ENCODE assay signal across 1 cellular context in genomic region chr7:157358753-157359096, GRCh38.
TF ChIP-seq lines count a peak whose summit lies in the region.

No MANE protein-coding gene starts in this region.

TF ChIP-seq in K562, 482 proteins besides CTCF, POLR2A, EP300 and RAD21:
- no peak for TF ChIP-seq NKRF (IDR thresholded peaks at IDR 0.05; ENCODE audit: borderline replicate concordance)
- no peak for TF ChIP-seq ZNF785 (CRISPR knock-in tag; IDR thresholded peaks at IDR 0.05)
- TF ChIP-seq FOXP4 (CRISPR knock-in tag; IDR thresholded peaks at IDR 0.05; ENCODE audit: borderline replicate concordance): no peak
- no peak for TF ChIP-seq MAX (CRISPR knock-in tag; IDR thresholded peaks at IDR 0.05)
- no peak for TF ChIP-seq MECOM (CRISPR knock-in tag; IDR thresholded peaks at IDR 0.05)
- peak; percentile 52; the same call in 1 of the 2 replicates for TF ChIP-seq ZNF316 (IDR thresholded peaks at IDR 0.05)
- TF ChIP-seq ZNF175 (CRISPR knock-in tag; IDR thresholded peaks at IDR 0.05; ENCODE audit: low read depth): no peak
- 0 out of 2 replicates have a peak, but pooled peaks have one; percentile 15 for TF ChIP-seq C11orf30 (IDR thresholded peaks at IDR 0.05; ENCODE audit: low read depth)
- no peak for TF ChIP-seq ZNF76 (CRISPR knock-in tag; IDR thresholded peaks at IDR 0.05; ENCODE audit: borderline replicate concordance)
- TF ChIP-seq GTF2E2 (tag; IDR thresholded peaks at IDR 0.05): no peak
- TF ChIP-seq TARDBP (IDR thresholded peaks at IDR 0.05): no peak
- no peak for TF ChIP-seq STAT6 (CRISPR knock-in tag; IDR thresholded peaks at IDR 0.05)
- TF ChIP-seq SMARCA4 (IDR thresholded peaks at IDR 0.05): no peak
- no peak for TF ChIP-seq POLR3A (IDR thresholded peaks at IDR 0.05; ENCODE audit: borderline replicate concordance, extremely low read depth, insufficient read depth, insufficient read length)
- TF ChIP-seq KHSRP (IDR thresholded peaks at IDR 0.05): no peak
- TF ChIP-seq MAFG (tag; conservative IDR thresholded peaks at IDR 0.05): peak; percentile 12; the same call in 1 of the 2 replicates
- TF ChIP-seq ZNF395 (CRISPR knock-in tag; IDR thresholded peaks at IDR 0.05): no peak
- no peak for TF ChIP-seq U2AF2 (optimal IDR thresholded peaks at IDR 0.05; ENCODE audit: low read depth, low read length)
- no peak for TF ChIP-seq MXD1 (CRISPR knock-in tag; IDR thresholded peaks at IDR 0.05; ENCODE audit: borderline replicate concordance, poor library complexity, severe bottlenecking)
- no peak for TF ChIP-seq ZNF668 (CRISPR knock-in tag; IDR thresholded peaks at IDR 0.05)
- no peak for TF ChIP-seq ZNF23 (CRISPR knock-in tag; IDR thresholded peaks at IDR 0.05)
- no peak for TF ChIP-seq ZNF592 (IDR thresholded peaks at IDR 0.05)
- TF ChIP-seq HSF4 (CRISPR knock-in tag; IDR thresholded peaks at IDR 0.05; ENCODE audit: borderline replicate concordance): no peak
- no peak for TF ChIP-seq MEF2D (tag; conservative IDR thresholded peaks at IDR 0.05; ENCODE audit: low read depth)
- no peak for TF ChIP-seq NFE2L1 (tag; IDR thresholded peaks at IDR 0.05; ENCODE audit: borderline replicate concordance, low read depth)
- no peak for TF ChIP-seq NR2C1 (IDR thresholded peaks at IDR 0.05)
- no peak for TF ChIP-seq NR2C1 (tag; IDR thresholded peaks at IDR 0.05)
- no peak for TF ChIP-seq ZBTB8A (IDR thresholded peaks at IDR 0.05; ENCODE audit: partially characterized antibody)
- no peak for TF ChIP-seq ATF3 (IDR thresholded peaks at IDR 0.05)
- no peak for TF ChIP-seq ATF3 (CRISPR knock-in tag; conservative IDR thresholded peaks at IDR 0.05)
- TF ChIP-seq MAFF (IDR thresholded peaks at IDR 0.05; ENCODE audit: low read length): peak; percentile 25; the same call in 1 of the 2 replicates
- no peak for TF ChIP-seq BRD4 (IDR thresholded peaks at IDR 0.05)
- no peak for TF ChIP-seq ZNF778 (CRISPR knock-in tag; IDR thresholded peaks at IDR 0.05)
- no peak for TF ChIP-seq ETS1 (conservative IDR thresholded peaks at IDR 0.05; ENCODE audit: control insufficient read depth, low read depth, low read length)
